1 cellular context compared by ENCODE assay signal in the genomic region with DNA sequence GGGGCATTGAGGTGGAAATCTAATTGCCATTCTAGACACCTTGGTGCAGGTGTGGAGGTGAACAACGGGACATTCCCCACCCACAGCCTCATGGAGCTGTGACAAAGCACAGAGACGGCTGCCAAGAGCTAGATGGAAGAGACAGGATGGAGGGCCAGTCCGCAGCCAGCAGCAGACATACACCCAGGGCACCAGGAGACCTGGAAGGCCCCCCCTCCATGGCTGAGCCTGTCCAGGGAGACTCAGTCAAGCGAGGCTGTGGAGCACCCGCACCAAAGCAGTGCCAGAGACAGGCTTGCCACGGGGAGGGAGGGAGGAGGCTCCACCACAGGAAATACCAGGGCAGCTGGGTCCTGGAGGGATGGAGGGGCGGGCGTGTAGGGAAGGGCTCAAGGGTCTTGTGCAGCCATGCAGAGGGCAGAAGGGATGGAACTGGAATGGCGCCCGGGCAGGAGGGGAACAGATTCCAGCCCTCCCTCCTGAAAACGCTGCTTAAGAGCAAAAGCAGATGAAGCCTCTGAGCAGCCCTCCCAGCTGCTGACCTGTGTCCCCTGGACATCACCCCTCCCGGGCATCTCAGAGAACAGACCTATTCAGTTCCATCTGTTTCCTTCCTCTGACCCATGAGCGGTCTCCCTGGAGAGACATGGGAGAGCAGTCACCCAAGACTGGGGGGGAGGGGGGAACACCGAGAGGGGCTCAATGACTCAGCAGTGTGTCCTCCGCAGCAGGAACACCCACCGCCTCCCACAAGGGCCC.
TF ChIP-seq lines count a peak whose summit lies in the region.

No MANE protein-coding gene starts in this region.

TF ChIP-seq in SK-N-SH, 30 proteins besides CTCF, POLR2A, EP300 and RAD21 (continued from another document):
- TF ChIP-seq, protein P1, sequence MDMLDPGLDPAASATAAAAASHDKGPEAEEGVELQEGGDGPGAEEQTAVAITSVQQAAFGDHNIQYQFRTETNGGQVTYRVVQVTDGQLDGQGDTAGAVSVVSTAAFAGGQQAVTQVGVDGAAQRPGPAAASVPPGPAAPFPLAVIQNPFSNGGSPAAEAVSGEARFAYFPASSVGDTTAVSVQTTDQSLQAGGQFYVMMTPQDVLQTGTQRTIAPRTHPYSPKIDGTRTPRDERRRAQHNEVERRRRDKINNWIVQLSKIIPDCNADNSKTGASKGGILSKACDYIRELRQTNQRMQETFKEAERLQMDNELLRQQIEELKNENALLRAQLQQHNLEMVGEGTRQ (IDR thresholded peaks at IDR 0.05; ENCODE audit: borderline replicate concordance, low read depth, low read length), result no peak
- TF ChIP-seq FOXJ3 (CRISPR knock-in tag; IDR thresholded peaks at IDR 0.05), result peak; percentile 63; the same call in 1 of the 2 replicates
- TF ChIP-seq CHD2 (IDR thresholded peaks at IDR 0.05; ENCODE audit: low read length, partially characterized antibody), result no peak
- TF ChIP-seq FOSL2 (IDR thresholded peaks at IDR 0.05; ENCODE audit: borderline replicate concordance, low read depth), result no peak
- peak; percentile 56 for TF ChIP-seq RCOR1 (IDR thresholded peaks at IDR 0.05; ENCODE audit: low read length)
- no peak for TF ChIP-seq SMC3 (IDR thresholded peaks at IDR 0.05; ENCODE audit: low read depth, low read length)
- TF ChIP-seq RXRA (IDR thresholded peaks at IDR 0.05; ENCODE audit: borderline replicate concordance, low read depth), result no peak
- no peak; the same call in 1 of the 2 replicates for TF ChIP-seq NFIC (IDR thresholded peaks at IDR 0.05; ENCODE audit: borderline replicate concordance)
- TF ChIP-seq POLR2AphosphoS5 (IDR thresholded peaks at IDR 0.05; ENCODE audit: low read depth, low read length), result 0 out of 2 replicates have a peak, but pooled peaks have one; percentile 35
- TF ChIP-seq, protein P2, sequence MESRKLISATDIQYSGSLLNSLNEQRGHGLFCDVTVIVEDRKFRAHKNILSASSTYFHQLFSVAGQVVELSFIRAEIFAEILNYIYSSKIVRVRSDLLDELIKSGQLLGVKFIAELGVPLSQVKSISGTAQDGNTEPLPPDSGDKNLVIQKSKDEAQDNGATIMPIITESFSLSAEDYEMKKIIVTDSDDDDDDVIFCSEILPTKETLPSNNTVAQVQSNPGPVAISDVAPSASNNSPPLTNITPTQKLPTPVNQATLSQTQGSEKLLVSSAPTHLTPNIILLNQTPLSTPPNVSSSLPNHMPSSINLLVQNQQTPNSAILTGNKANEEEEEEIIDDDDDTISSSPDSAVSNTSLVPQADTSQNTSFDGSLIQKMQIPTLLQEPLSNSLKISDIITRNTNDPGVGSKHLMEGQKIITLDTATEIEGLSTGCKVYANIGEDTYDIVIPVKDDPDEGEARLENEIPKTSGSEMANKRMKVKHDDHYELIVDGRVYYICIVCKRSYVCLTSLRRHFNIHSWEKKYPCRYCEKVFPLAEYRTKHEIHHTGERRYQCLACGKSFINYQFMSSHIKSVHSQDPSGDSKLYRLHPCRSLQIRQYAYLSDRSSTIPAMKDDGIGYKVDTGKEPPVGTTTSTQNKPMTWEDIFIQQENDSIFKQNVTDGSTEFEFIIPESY (IDR thresholded peaks at IDR 0.05; ENCODE audit: borderline replicate concordance, low read depth), result no peak
- TF ChIP-seq MXI1 (IDR thresholded peaks at IDR 0.05; ENCODE audit: low read depth, low read length), result peak; percentile 71
- TF ChIP-seq YY1 (IDR thresholded peaks at IDR 0.05; ENCODE audit: low read depth), result peak; percentile 42
- TF ChIP-seq, protein P3, sequence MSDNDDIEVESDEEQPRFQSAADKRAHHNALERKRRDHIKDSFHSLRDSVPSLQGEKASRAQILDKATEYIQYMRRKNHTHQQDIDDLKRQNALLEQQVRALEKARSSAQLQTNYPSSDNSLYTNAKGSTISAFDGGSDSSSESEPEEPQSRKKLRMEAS (IDR thresholded peaks at IDR 0.05; ENCODE audit: low read depth), result peak; percentile 60; the same call in 1 of the 2 replicates
- TF ChIP-seq, protein P4, sequence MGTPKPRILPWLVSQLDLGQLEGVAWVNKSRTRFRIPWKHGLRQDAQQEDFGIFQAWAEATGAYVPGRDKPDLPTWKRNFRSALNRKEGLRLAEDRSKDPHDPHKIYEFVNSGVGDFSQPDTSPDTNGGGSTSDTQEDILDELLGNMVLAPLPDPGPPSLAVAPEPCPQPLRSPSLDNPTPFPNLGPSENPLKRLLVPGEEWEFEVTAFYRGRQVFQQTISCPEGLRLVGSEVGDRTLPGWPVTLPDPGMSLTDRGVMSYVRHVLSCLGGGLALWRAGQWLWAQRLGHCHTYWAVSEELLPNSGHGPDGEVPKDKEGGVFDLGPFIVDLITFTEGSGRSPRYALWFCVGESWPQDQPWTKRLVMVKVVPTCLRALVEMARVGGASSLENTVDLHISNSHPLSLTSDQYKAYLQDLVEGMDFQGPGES (IDR thresholded peaks at IDR 0.05; ENCODE audit: low read depth, low read length), result no peak
- 0 out of 2 replicates have a peak, but pooled peaks have one; percentile 59 for TF ChIP-seq TEAD4 (IDR thresholded peaks at IDR 0.05; ENCODE audit: borderline replicate concordance, insufficient read depth)
- no peak for TF ChIP-seq RFX5 (IDR thresholded peaks at IDR 0.05; ENCODE audit: low read length)
- TF ChIP-seq TCF12 (IDR thresholded peaks at IDR 0.05), result peak; percentile 70
TF ChIP-seq in SK-N-SH: peak in this region for 8.
